9 cellular contexts compared by ENCODE assay signal in the genomic region with DNA sequence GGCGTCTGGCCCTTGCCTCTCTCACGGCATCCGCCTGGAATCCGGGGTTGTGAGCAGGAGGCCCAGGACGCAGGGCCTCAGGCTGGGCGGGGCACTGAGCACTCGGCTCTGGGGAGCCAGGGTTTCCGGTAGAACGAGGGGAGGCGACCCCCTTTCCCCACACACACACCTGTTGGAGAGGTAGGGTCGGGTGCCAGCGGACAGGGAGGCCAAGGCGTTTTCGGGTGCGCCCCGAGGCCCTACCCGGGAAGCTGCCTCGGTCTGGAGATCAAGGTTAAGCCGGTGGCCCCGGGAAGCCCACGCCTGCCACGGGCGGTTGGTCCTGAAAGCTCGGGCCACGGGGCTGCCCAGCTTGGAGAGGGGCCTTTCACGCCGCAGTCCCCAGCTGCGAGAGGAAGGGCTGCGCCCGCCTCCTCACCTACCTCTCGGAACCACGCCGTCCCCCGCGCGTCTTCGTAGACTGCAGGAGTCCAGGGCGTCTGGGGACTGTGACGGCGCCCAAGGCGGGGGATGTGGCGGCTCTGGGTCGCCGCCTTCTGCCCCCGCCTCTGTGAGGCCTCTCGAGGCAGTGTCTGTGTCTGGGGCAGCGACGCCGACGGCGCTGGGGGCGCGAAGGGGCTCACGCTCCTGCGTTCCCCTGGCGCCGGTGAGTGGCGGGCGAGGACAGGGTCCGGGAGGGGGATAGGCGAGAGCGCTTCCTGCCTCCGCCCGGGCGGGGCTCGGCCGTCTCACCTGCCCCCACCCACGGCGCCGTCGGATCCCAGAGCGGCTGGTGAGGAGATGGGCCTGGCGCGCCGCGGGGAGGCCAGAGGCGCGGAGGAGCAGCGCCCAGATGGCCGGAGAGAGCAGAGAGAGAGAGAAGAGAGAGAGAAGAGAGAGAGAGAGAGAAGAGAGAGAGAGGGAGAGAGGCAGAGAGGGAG. TPM values are rescaled to one million over a fixed set of nuclear protein-coding genes. Genes with fewer than 3 reads are reported as not detected.
A peak's percentile ranks its signal among the peaks of the same experiment; 100 is the strongest.
DNase-seq lines count a peak whose midpoint lies in the region; ATAC-seq and TF ChIP-seq lines count a peak whose summit lies in the region.
"Had no signal": no experiment of that assay in that cellular context is flagged by ENCODE, and none has a peak within 500 bp of the region (broad histone marks: within the 10 kb centered on the region; RNA-seq: fewer than 3 reads in every experiment).

No MANE protein-coding gene starts in this region.

- H3K4me1 ChIP-seq in BLaER1 treated with 17β-estradiol and CSF1 and Interleukin-3, amounts not matched to agents 10 nM and 100 nM: peaks cover 4 to 14% (median 11%) of the 10 kb centered on the region in 10 experiments; a peak in 13 of 20 replicates
- H3K4me1 ChIP-seq in lower lobe of right lung: peaks cover 13% of the 10 kb centered on the region

- H3K9me3 ChIP-seq in BLaER1 treated with 17β-estradiol and CSF1 and Interleukin-3, amounts not matched to agents 10 nM and 100 nM (replicated peaks in 1 of 11): peaks cover 0 to 10% (median 0%) of the 10 kb centered on the region in 11 experiments; a peak in 6 of 22 replicates
- no peaks in the 10 kb centered on the region for H3K9me3 ChIP-seq in lower lobe of right lung

- H3K4me3 ChIP-seq in BLaER1 treated with 17β-estradiol and CSF1 and Interleukin-3, amounts not matched to agents 10 nM and 100 nM: peak overlapping the region in 3 of 10 experiments; percentile 13 to 42 (median 34); a peak in 4 of 20 replicates
- peak overlapping the region; percentile 53 for H3K4me3 ChIP-seq in lower lobe of right lung

- H3K9me3 Mint-ChIP-seq in HFFc6: no peaks in the 10 kb centered on the region

- peaks cover 71% of the 10 kb centered on the region for H3K27me3 Mint-ChIP-seq in HFFc6 (ENCODE audit: insufficient read depth)

- peaks cover 0 to 64% (median 44%) of the 10 kb centered on the region in 11 experiments; a peak in 16 of 22 replicates for H4K20me1 ChIP-seq in BLaER1 treated with 17β-estradiol and CSF1 and Interleukin-3, amounts not matched to agents 10 nM and 100 nM

- ATAC-seq in lower lobe of right lung: peak; percentile 44 to 54
- ATAC-seq in HG02970 (IDR thresholded peaks at IDR 0.05; ENCODE audit: low FRiP score, unreplicated experiment): no peak
- no peak for ATAC-seq in GM21529 (IDR thresholded peaks at IDR 0.05; ENCODE audit: unreplicated experiment)

- H3K36me3 Mint-ChIP-seq in HFFc6 (ENCODE audit: low read depth): no peaks in the 10 kb centered on the region

- H3K27me3 ChIP-seq in BLaER1 treated with 17β-estradiol and CSF1 and Interleukin-3, amounts not matched to agents 10 nM and 100 nM: peaks cover 86 to 97% (median 91%) of the 10 kb centered on the region in 11 experiments
- H3K27me3 ChIP-seq in lower lobe of right lung (ENCODE audit: low read depth): peaks cover 91% of the 10 kb centered on the region

- peaks cover 6% of the 10 kb centered on the region; the same call in 1 of the 2 replicates for H3K4me1 Mint-ChIP-seq in HFFc6 (ENCODE audit: low read depth)

- no peak overlapping the region for H3K27ac ChIP-seq in BLaER1 treated with 17β-estradiol and CSF1 and Interleukin-3, amounts not matched to agents 10 nM and 100 nM
- no peak overlapping the region for H3K27ac ChIP-seq in lower lobe of right lung

- no peak overlapping the region for H3K9ac ChIP-seq in BLaER1 treated with 17β-estradiol and CSF1 and Interleukin-3, amounts not matched to agents 10 nM and 100 nM

- intact Hi-C loops in lower lobe of right lung (cut with DNase I): no loop called here

- TF ChIP-seq CTCF in HFFc6 (IDR thresholded peaks at IDR 0.05) (no peak), lower lobe of right lung (IDR thresholded peaks at IDR 0.05) (no peak)

- H3K4me2 ChIP-seq in BLaER1 treated with 17β-estradiol and CSF1 and Interleukin-3, amounts not matched to agents 10 nM and 100 nM: peak overlapping the region in 10 of 11 experiments; percentile 26 to 68 (median 49); a peak in 16 of 22 replicates

- DNase-seq in HFFc6 (no peak), activated T-cell treated with anti-CD3 and anti-CD28 coated beads for 4 hours (peak; percentile 19), lower lobe of right lung (no peak), NOMO-1 (lab: John Stamatoyannopoulos, UW; ENCODE audit: unreplicated experiment in 2 of 2) (no peak), NCI-H1092 (lab: John Stamatoyannopoulos, UW) (no peak)

- no peaks in the 10 kb centered on the region for H3K36me3 ChIP-seq in BLaER1 treated with 17β-estradiol and CSF1 and Interleukin-3, amounts not matched to agents 10 nM and 100 nM
- no peaks in the 10 kb centered on the region for H3K36me3 ChIP-seq in lower lobe of right lung

- no peak overlapping the region for H3K27ac Mint-ChIP-seq in HFFc6

- peak overlapping the region; percentile 71; the same call in 1 of the 2 replicates for H3K4me3 Mint-ChIP-seq in HFFc6

RNA-seq across cellular contexts. Expression of gene HOXB9, which starts 20.3 kb away (rescaled TPM):
- total RNA-seq in HFFc6 (2021; fragmentation: NEBNext Ultra II Directional; extraction: Animal tissue kit (Norgen Biotek cat#: 25700)): not detected
- total RNA-seq in lower lobe of right lung: not detected
- total RNA-seq: liver had no signal

RNA-seq across cellular contexts. Expression of gene HOXB8, which starts 31.4 kb away (rescaled TPM):
- total RNA-seq in HFFc6 (2021; fragmentation: NEBNext Ultra II Directional; extraction: Animal tissue kit (Norgen Biotek cat#: 25700)): not detected
- total RNA-seq in lower lobe of right lung: 0.21 TPM
- total RNA-seq: liver had no signal

RNA-seq across cellular contexts. Expression of gene HOXB7, which starts 35.6 kb away (rescaled TPM):
- not detected for total RNA-seq in HFFc6 (2021; fragmentation: NEBNext Ultra II Directional; extraction: Animal tissue kit (Norgen Biotek cat#: 25700))
- 2.4 TPM for total RNA-seq in lower lobe of right lung

RNA-seq across cellular contexts. Expression of gene HOXB6, which starts 41.7 kb away (rescaled TPM):
- total RNA-seq in HFFc6 (2021; fragmentation: NEBNext Ultra II Directional; extraction: Animal tissue kit (Norgen Biotek cat#: 25700)): not detected
- 4.4 TPM for total RNA-seq in lower lobe of right lung

RNA-seq across cellular contexts. Expression of gene HOXB5, which starts 52.9 kb away (rescaled TPM):
- total RNA-seq in HFFc6 (2021; fragmentation: NEBNext Ultra II Directional; extraction: Animal tissue kit (Norgen Biotek cat#: 25700)): not detected
- 3.9 TPM for total RNA-seq in lower lobe of right lung

Comparison
In these comparisons a context has a peak if more than half of its experiments do, and no peak if none do; other contexts are left out.
1. ATAC-seq: peak in lower lobe of right lung (2 of 2); none in HG02970 (single experiment) and GM21529 (single experiment).